19 cellular contexts compared by ENCODE assay signal in the genomic region with DNA sequence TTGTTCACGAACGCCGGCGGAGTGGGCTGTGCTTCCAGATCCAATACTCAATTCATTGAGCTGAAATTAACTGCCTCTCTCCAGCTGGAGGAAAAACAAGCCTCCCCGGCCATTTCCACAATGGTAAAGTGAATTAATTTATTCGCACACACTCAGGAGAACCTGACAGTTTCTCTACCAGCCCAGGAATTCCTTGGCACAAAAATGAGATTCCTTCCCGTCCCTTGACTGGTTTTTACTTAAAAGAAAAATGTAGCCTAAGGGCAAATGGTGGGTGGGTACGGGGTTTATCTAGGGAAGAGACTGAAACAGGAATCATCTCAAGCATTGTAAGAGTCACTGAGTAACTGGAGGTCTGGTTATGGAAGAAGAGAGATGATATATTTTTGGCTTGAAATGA.
"Had no signal": no experiment of that assay in that cellular context is flagged by ENCODE, and none has a peak within 500 bp of the region (broad histone marks: within the 10 kb centered on the region; RNA-seq: fewer than 3 reads in every experiment).

No MANE protein-coding gene starts in this region.

- DNase-seq: cortex of kidney; gastrocnemius medialis; heart left ventricle; kidney; midbrain; naive thymus-derived CD4-positive, alpha-beta T cell; right cardiac atrium; sigmoid colon; stimulated activated CD4-positive, alpha-beta T cell treated with anti-CD3 and anti-CD28 coated beads, Interleukin-2, amount 100 ng/mL, for 24 hours; stimulated activated CD4-positive, alpha-beta T cell treated with anti-CD3 and anti-CD28 coated beads, Interleukin-4, amount 100 ng/mL, for 24 hours; stimulated activated naive CD4-positive, alpha-beta T cell treated with Interleukin-2 at 50 U/mL for 16 hours; stomach; thyroid gland had no signal

- H3K4me2 ChIP-seq: hepatocyte, neural progenitor cell had no signal

- H3K4me3 ChIP-seq: gastrocnemius medialis, heart left ventricle, hepatocyte, lung, neural progenitor cell, sigmoid colon, stomach, thyroid gland had no signal

- H3K79me2 ChIP-seq: hepatocyte, parathyroid adenoma had no signal

- H3K27me3 ChIP-seq: gastrocnemius medialis, heart left ventricle, hepatocyte, neural progenitor cell, sigmoid colon, stomach, thyroid gland had no signal

- H3K9ac ChIP-seq: neural progenitor cell, parathyroid adenoma had no signal

- H2AFZ ChIP-seq: hepatocyte, neural progenitor cell, parathyroid adenoma had no signal

- ATAC-seq: gastrocnemius medialis; heart left ventricle; left lobe of liver; naive thymus-derived CD4-positive, alpha-beta T cell; right cardiac atrium; stimulated activated effector memory CD8-positive, alpha-beta T cell treated with anti-CD3 and anti-CD28 coated beads, Interleukin-12 subunit alpha, Interleukin-12 subunit beta, amount 100 ng/mL, for 72 hours had no signal

- H3K9me3 ChIP-seq: gastrocnemius medialis, heart left ventricle, sigmoid colon, stomach, thyroid gland had no signal

- H3K27ac ChIP-seq: gastrocnemius medialis, heart left ventricle, hepatocyte, neural progenitor cell, parathyroid adenoma, sigmoid colon, stomach, thyroid gland had no signal

- H3K4me1 ChIP-seq: gastrocnemius medialis, heart left ventricle, neural progenitor cell, parathyroid adenoma, sigmoid colon, stomach, thyroid gland had no signal

- H3K36me3 ChIP-seq: gastrocnemius medialis, heart left ventricle, sigmoid colon, stomach, thyroid gland had no signal
